8 cellular contexts compared by ENCODE assay signal in the genomic region with DNA sequence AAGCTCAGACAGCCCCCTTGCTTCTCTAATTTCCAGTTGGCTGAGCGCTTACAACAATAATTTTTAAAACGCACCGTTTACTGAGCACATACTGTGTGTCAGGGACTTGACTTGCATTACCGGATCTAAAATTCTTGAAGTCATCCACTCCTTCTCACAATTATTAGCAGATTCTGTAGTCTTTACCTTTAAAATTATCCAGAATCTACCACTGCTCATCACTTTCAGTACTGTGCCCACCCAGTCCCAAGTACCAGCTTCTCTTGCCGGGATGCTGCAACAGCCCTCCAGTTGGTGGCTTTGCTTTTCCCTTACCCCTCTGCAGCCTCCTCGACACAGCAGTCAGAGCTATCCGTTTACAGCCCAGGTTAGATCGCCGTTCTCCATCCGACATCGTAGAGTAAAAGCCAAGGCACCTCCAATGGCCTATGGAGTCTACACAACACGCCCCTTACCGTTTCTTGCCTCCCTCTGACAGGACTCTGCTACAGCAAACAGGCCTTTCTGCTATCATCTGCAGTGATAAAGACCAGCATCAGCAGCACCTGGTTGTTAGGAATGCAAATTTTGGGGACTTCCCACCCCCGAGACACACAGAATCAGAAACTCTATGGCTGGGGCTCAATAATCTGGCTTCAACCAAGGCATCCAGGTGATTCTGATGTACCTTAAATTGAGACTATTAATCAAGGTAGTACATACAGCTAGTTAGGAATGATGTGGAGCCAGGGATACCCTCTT.
DNase-seq lines count a peak whose midpoint lies in the region; ATAC-seq, FAIRE-seq and TF ChIP-seq lines count a peak whose summit lies in the region.

No MANE protein-coding gene starts in this region.

- H3K9me1 ChIP-seq in endothelial cell of umbilical vein (replicated peaks; ENCODE audit: control insufficient read depth, extremely low read depth, insufficient read depth, low read length), result no peaks in the 10 kb centered on the region

- H3K4me1 ChIP-seq in OCI-LY7 (ENCODE audit: insufficient read depth, low read length, poor library complexity, severe bottlenecking) (peaks cover 20% of the 10 kb centered on the region), endothelial cell of umbilical vein (ENCODE audit: control insufficient read depth, extremely low read depth, insufficient read depth, low read length) (peaks cover 16% of the 10 kb centered on the region), ovary (ENCODE audit: insufficient read depth) (peaks cover 3% of the 10 kb centered on the region)

- TF ChIP-seq POLR2A in endothelial cell of umbilical vein (IDR thresholded peaks at IDR 0.05; ENCODE audit: low read depth, low read length) (no peak), ovary (IDR thresholded peaks at IDR 0.05) (no peak)

- H3K27me3 Mint-ChIP-seq in activated T-cell treated with anti-CD3 and anti-CD28 coated beads, Interleukin-2, amount 50 U/mL, for 24 hours, result peaks cover 29% of the 10 kb centered on the region

- ATAC-seq in HG03108 (IDR thresholded peaks at IDR 0.05; ENCODE audit: unreplicated experiment), result no peak

- no peak for FAIRE-seq in endothelial cell of umbilical vein (lab: Jason Lieb, UNC)

- peak overlapping the region; percentile 78 for H3K4me3 Mint-ChIP-seq in activated T-cell treated with anti-CD3 and anti-CD28 coated beads, Interleukin-2, amount 50 U/mL, for 24 hours

- peak overlapping the region; percentile 72 for H3K4me3 ChIP-seq in OCI-LY7 (ENCODE audit: low read depth, low read length, poor library complexity, severe bottlenecking)
- peak overlapping the region in 2 of 3 experiments; percentile 44 to 54 for H3K4me3 ChIP-seq in endothelial cell of umbilical vein (replicated peaks in 1 of 3; ENCODE audit: insufficient read depth in 1 of 3, low read depth in 1 of 3, low read length in 3 of 3)
- peak overlapping the region; percentile 59 for H3K4me3 ChIP-seq in ovary

- BruUV-seq in OCI-LY7 (replicated peaks; lab: Mats Ljungman, UMichigan), result no TSS peak
- no TSS peak for BruUV-seq in endothelial cell of umbilical vein (replicated peaks; lab: Mats Ljungman, UMichigan)

- peaks cover 16% of the 10 kb centered on the region for H3K4me1 Mint-ChIP-seq in activated T-cell treated with anti-CD3 and anti-CD28 coated beads, Interleukin-2, amount 50 U/mL, for 24 hours (ENCODE audit: low read depth)

- H3K27ac ChIP-seq in OCI-LY7 (ENCODE audit: low read depth, low read length, poor library complexity, severe bottlenecking) (no peak overlapping the region), endothelial cell of umbilical vein (ENCODE audit: insufficient read depth, low read depth, low read length) (peak overlapping the region; percentile 16), ovary (peak overlapping the region in 1 of 2 donors; percentile 74)

- no peaks in the 10 kb centered on the region for H3K36me3 Mint-ChIP-seq in activated T-cell treated with anti-CD3 and anti-CD28 coated beads, Interleukin-2, amount 50 U/mL, for 24 hours (ENCODE audit: low read depth)

- no peaks in the 10 kb centered on the region for H4K20me1 ChIP-seq in OCI-LY7 (ENCODE audit: insufficient read depth, low read length)
- H4K20me1 ChIP-seq in endothelial cell of umbilical vein (replicated peaks; ENCODE audit: control insufficient read depth, extremely low read depth, insufficient read depth, low read length), result no peaks in the 10 kb centered on the region

- peak overlapping the region; percentile 84 for H3K27ac Mint-ChIP-seq in activated T-cell treated with anti-CD3 and anti-CD28 coated beads, Interleukin-2, amount 50 U/mL, for 24 hours

- WGBS in ovary, 3 donors, result 27 to 36% (median 31%) methylated on average over 14 of the region's 14 CpGs

- H3K9me3 ChIP-seq in OCI-LY7 (ENCODE audit: low read length) (no peaks in the 10 kb centered on the region), endothelial cell of umbilical vein (replicated peaks; ENCODE audit: control insufficient read depth, insufficient read depth, low read length) (no peaks in the 10 kb centered on the region), ovary (no peaks in the 10 kb centered on the region)

- H2AFZ ChIP-seq in OCI-LY7 (ENCODE audit: low read length) (peak overlapping the region; percentile 96), endothelial cell of umbilical vein (ENCODE audit: low read depth, low read length) (peak overlapping the region; percentile 83)

- no peak for TF ChIP-seq EP300 in ovary (IDR thresholded peaks at IDR 0.05)

- no peaks in the 10 kb centered on the region for H3K79me2 ChIP-seq in OCI-LY7 (ENCODE audit: insufficient read depth, low read depth, low read length)
- no peaks in the 10 kb centered on the region for H3K79me2 ChIP-seq in endothelial cell of umbilical vein (ENCODE audit: control insufficient read depth, insufficient read depth, low read length)

- intact Hi-C loops in OCI-LY7 (cut with micrococcal nuclease; ENCODE audit: unreplicated experiment) (no loop called here), endothelial cell of umbilical vein (cut with micrococcal nuclease) (loop anchor here (5.0 kb wide), 1 partner anchor 86 kb away; no protein-coding TSS in a partner anchor), ovary (cut with DNase I) (loop anchor here in 1 of 4 donors (10.0 kb wide), 1 partner anchor 174 kb away; no protein-coding TSS in a partner anchor)

- H3K36me3 ChIP-seq in OCI-LY7 (ENCODE audit: insufficient read depth, low read length) (no peaks in the 10 kb centered on the region), endothelial cell of umbilical vein (ENCODE audit: control insufficient read depth in 2 of 2, extremely low read depth in 1 of 2, insufficient read depth in 2 of 2, low read length in 2 of 2) (no peaks in the 10 kb centered on the region), ovary (no peaks in the 10 kb centered on the region)

- POLR2A ChIA-PET in OCI-LY7 (lab: Charles Lee) (interaction anchor here (0.6 kb wide), 2 partner anchors 106 to 217 kb away, joined by 3 read pairs; no protein-coding TSS in a partner anchor), endothelial cell of umbilical vein (lab: Charles Lee) (no interaction called here)

- peak overlapping the region; percentile 16 for H3K9ac ChIP-seq in endothelial cell of umbilical vein (replicated peaks; ENCODE audit: extremely low read depth, insufficient read depth, low read length)

- DNase-seq in activated T-cell treated with anti-CD3 and anti-CD28 coated beads, Interleukin-2, amount 50 U/mL, for 24 hours, result no peak
- DNase-seq in activated T-cell treated with anti-CD3 and anti-CD28 coated beads for 4 hours (no peak), OCI-LY7 (ENCODE audit: low spot score) (peak; percentile 45), endothelial cell of umbilical vein (ENCODE audit: low read depth, low spot score) (no peak), ovary (peak in 2 of 5 donors; percentile 26), OCI-M1 (lab: John Stamatoyannopoulos, UW) (no peak), NCI-H1105 treated with DMSO at 0.1 percent for 48 hours (lab: John Stamatoyannopoulos, UW) (no peak)

- H3K9me2 ChIP-seq in OCI-LY7 (ENCODE audit: insufficient read depth, low read length), result no peaks in the 10 kb centered on the region

- TF ChIP-seq CTCF in OCI-LY7 (conservative IDR thresholded peaks at IDR 0.05; ENCODE audit: low read length), result no peak
- TF ChIP-seq CTCF in endothelial cell of umbilical vein (IDR thresholded peaks at IDR 0.05; ENCODE audit: extremely low read depth in 1 of 2, insufficient read depth in 1 of 2, low read depth in 1 of 2, low read length in 2 of 2), result no peak
- no peak for TF ChIP-seq CTCF in ovary (IDR thresholded peaks at IDR 0.05)

- H3K4me2 ChIP-seq in OCI-LY7 (ENCODE audit: low read length) (peak overlapping the region; percentile 99), endothelial cell of umbilical vein (ENCODE audit: insufficient read depth, low read length) (peak overlapping the region; percentile 62)

- CTCF ChIA-PET in OCI-LY7 (lab: Charles Lee; ENCODE audit: unreplicated experiment) (interaction anchor here (0.5 kb wide), 1 partner anchor 277 kb away, joined by 3 read pairs; no protein-coding TSS in a partner anchor), endothelial cell of umbilical vein (lab: Charles Lee) (interaction anchor here (1.0 to 1.8 kb wide), 2 partner anchors 125 to 172 kb away, joined by 3 to 6 read pairs; no protein-coding TSS in a partner anchor)

- dilution Hi-C loops in endothelial cell of umbilical vein (cut with MboI; ENCODE audit: extremely low pct_ligation_motif_present, low sequenced_read_pairs), result no loop called here

- H3K27me3 ChIP-seq in endothelial cell of umbilical vein (ENCODE audit: control insufficient read depth in 2 of 2, insufficient read depth in 2 of 2, low read length in 2 of 2) (no peaks in the 10 kb centered on the region), ovary (no peaks in the 10 kb centered on the region)

- no peaks in the 10 kb centered on the region for H3K9me3 Mint-ChIP-seq in activated T-cell treated with anti-CD3 and anti-CD28 coated beads, Interleukin-2, amount 50 U/mL, for 24 hours

TF ChIP-seq in endothelial cell of umbilical vein, 7 proteins besides CTCF, POLR2A, EP300 and RAD21:
- TF ChIP-seq GATA2 (IDR thresholded peaks at IDR 0.05; ENCODE audit: insufficient read depth, insufficient read length, low read depth, low read length), result no peak
- no peak for TF ChIP-seq EZH2 (IDR thresholded peaks at IDR 0.05; ENCODE audit: borderline replicate concordance, low read depth, low read length, severe bottlenecking)
TF ChIP-seq in endothelial cell of umbilical vein: peak in this region for 0.
